ENCODE assay signal across 28 cellular contexts in the genomic region with DNA sequence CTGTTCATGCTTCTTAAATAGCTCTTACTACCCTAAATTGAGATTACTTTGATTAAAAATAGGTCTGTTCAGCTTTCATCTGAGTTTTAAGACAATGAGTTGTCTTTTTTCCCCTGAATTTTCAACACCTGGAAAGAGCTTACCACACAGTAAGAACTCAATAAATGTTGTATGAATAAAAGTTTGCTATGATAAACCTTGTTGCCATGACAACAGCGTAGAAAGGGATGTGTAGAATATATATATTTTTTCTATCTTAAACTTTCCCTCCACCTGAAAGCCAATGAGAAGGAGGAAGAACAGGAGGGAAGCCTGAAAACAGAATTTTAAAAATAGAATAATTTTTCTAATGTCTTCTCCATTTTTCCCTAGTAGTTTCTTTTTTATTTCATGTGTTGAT. TPM values are rescaled to one million over a fixed set of nuclear protein-coding genes. Genes with fewer than 3 reads are reported as not detected.
DNase-seq lines count a peak whose midpoint lies in the region; ATAC-seq, FAIRE-seq and TF ChIP-seq lines count a peak whose summit lies in the region.
"Had no signal": no experiment of that assay in that cellular context is flagged by ENCODE, and none has a peak within 500 bp of the region (broad histone marks: within the 10 kb centered on the region; RNA-seq: fewer than 3 reads in every experiment).

No MANE protein-coding gene starts in this region.

- peak overlapping the region; percentile 8; the same call in 1 of the 2 replicates for H3K4me3 ChIP-seq in PC-9
- H3K4me3 ChIP-seq in keratinocyte (ENCODE audit: control insufficient read depth in 2 of 3, extremely low read depth in 1 of 3, insufficient read depth in 2 of 3, low read depth in 1 of 3, low read length in 3 of 3) = peak overlapping the region; percentile 28 to 92 (median 64)
- H3K4me3 ChIP-seq in suprapubic skin = no peak overlapping the region
- H3K4me3 ChIP-seq: BLaER1, stomach, tibial artery had no signal

- H3K9ac ChIP-seq in keratinocyte (ENCODE audit: control insufficient read depth, extremely low read depth, insufficient read depth, low read length) = peak overlapping the region; percentile 93
- H3K9ac ChIP-seq: BLaER1 had no signal

- TF ChIP-seq CTCF in PC-9 (conservative IDR thresholded peaks at IDR 0.05) = no peak
- TF ChIP-seq CTCF in keratinocyte (optimal IDR thresholded peaks at IDR 0.05 in 1 of 3, IDR thresholded peaks at IDR 0.05 in 1 of 3, conservative IDR thresholded peaks at IDR 0.05 in 1 of 3; ENCODE audit: extremely low read depth in 1 of 3, insufficient read depth in 2 of 3, low read length in 3 of 3) = no peak
- TF ChIP-seq CTCF in suprapubic skin (IDR thresholded peaks at IDR 0.05) = no peak
- TF ChIP-seq CTCF in GM13977 (IDR thresholded peaks at IDR 0.05; ENCODE audit: extremely low read depth, insufficient read depth, missing control alignments) = no peak
- TF ChIP-seq CTCF in WTC11 (IDR thresholded peaks at IDR 0.05) = no peak

- no peaks in the 10 kb centered on the region for H3K9me1 ChIP-seq in keratinocyte (ENCODE audit: control insufficient read depth, extremely low read depth, insufficient read depth, low read length)

- 61% methylated on average over 1 of the region's 1 CpG for WGBS in suprapubic skin

- H3K36me3 Mint-ChIP-seq in WTC11 = no peaks in the 10 kb centered on the region

- peaks cover 92% of the 10 kb centered on the region for H3K4me1 ChIP-seq in PC-9 (replicated peaks; ENCODE audit: insufficient read depth)
- peaks cover 62% of the 10 kb centered on the region for H3K4me1 ChIP-seq in keratinocyte (ENCODE audit: control insufficient read depth, extremely low read depth, insufficient read depth, low read length)
- H3K4me1 ChIP-seq in suprapubic skin = peaks cover 51% of the 10 kb centered on the region
- H3K4me1 ChIP-seq: BLaER1 had no signal

- H3K36me3 ChIP-seq in PC-9 (ENCODE audit: low read depth) (peaks cover 25% of the 10 kb centered on the region), keratinocyte (ENCODE audit: control insufficient read depth in 2 of 2, extremely low read depth in 1 of 2, insufficient read depth in 2 of 2, low read length in 2 of 2) (peaks cover 0 to 4% of the 10 kb centered on the region in 2 experiments), suprapubic skin (no peaks in the 10 kb centered on the region)
- H3K36me3 ChIP-seq: BLaER1, stomach, tibial artery had no signal

- H2AFZ ChIP-seq in PC-9 (no peak overlapping the region), keratinocyte (ENCODE audit: control insufficient read depth, low read length) (no peak overlapping the region)

- no peak for FAIRE-seq in keratinocyte (lab: Jason Lieb, UNC)
- FAIRE-seq: G401.6 had no signal

- no peak for TF ChIP-seq POLR2A in suprapubic skin (IDR thresholded peaks at IDR 0.05)

- H3F3A ChIP-seq in PC-9 (ENCODE audit: insufficient read depth, low read depth) = peaks cover 62% of the 10 kb centered on the region

- H3K27me3 ChIP-seq in PC-9 (ENCODE audit: insufficient read depth, low read depth) = no peaks in the 10 kb centered on the region
- H3K27me3 ChIP-seq in keratinocyte (ENCODE audit: control insufficient read depth, extremely low read depth, insufficient read depth, low read length) = no peaks in the 10 kb centered on the region
- no peaks in the 10 kb centered on the region for H3K27me3 ChIP-seq in suprapubic skin
- H3K27me3 ChIP-seq: BLaER1, stomach, tibial artery had no signal

- H3K9me3 ChIP-seq in PC-9 (ENCODE audit: insufficient read depth, low read depth) (no peaks in the 10 kb centered on the region), keratinocyte (ENCODE audit: control insufficient read depth, low read depth, low read length) (no peaks in the 10 kb centered on the region), suprapubic skin (no peaks in the 10 kb centered on the region)
- H3K9me3 ChIP-seq: BLaER1, stomach, tibial artery had no signal

- no TSS peak for BruUV-seq in PC-9 (replicated peaks; lab: Mats Ljungman, UMichigan)

- no peak overlapping the region for H3K4me3 Mint-ChIP-seq in WTC11
- H3K4me3 Mint-ChIP-seq: activated CD4-positive, alpha-beta memory T cell treated with anti-CD3 and anti-CD28 coated beads, Interleukin-2, amount 10 ng/mL, durations not matched to agents 7 days and 5 days; central memory CD8-positive, alpha-beta T cell had no signal

- H3K79me2 ChIP-seq in PC-9 (ENCODE audit: low read depth) = peaks cover 60% of the 10 kb centered on the region
- H3K79me2 ChIP-seq in keratinocyte (ENCODE audit: control insufficient read depth, insufficient read depth, low read length) = peaks cover 57% of the 10 kb centered on the region

- H3K27ac Mint-ChIP-seq in WTC11 = no peak overlapping the region
- H3K27ac Mint-ChIP-seq: activated CD4-positive, alpha-beta memory T cell treated with anti-CD3 and anti-CD28 coated beads, Interleukin-2, amount 10 ng/mL, durations not matched to agents 7 days and 5 days had no signal

- ATAC-seq in WTC11 = no peak
- ATAC-seq: right cardiac atrium had no signal

- H3K27me3 Mint-ChIP-seq in WTC11 (ENCODE audit: low read depth) = no peaks in the 10 kb centered on the region
- H3K27me3 Mint-ChIP-seq: central memory CD8-positive, alpha-beta T cell had no signal

- H3K4me2 ChIP-seq in PC-9 = peak overlapping the region; percentile 86
- peak overlapping the region; percentile 94 for H3K4me2 ChIP-seq in keratinocyte (ENCODE audit: control insufficient read depth, extremely low read depth, insufficient read depth, low read depth, low read length)
- H3K4me2 ChIP-seq: BLaER1 had no signal

- H3K27ac ChIP-seq in PC-9 (0 out of 2 replicates have a peak overlapping the region, but pooled peaks have one; percentile 87), keratinocyte (ENCODE audit: control insufficient read depth, insufficient read depth, low read length) (peak overlapping the region; percentile 96), suprapubic skin (peak overlapping the region; percentile 58)
- H3K27ac ChIP-seq: BLaER1, tibial artery had no signal

- H3K9me2 ChIP-seq in PC-9 (ENCODE audit: insufficient read depth) = no peaks in the 10 kb centered on the region

- dilution Hi-C loops in keratinocyte (cut with MboI; ENCODE audit: extremely low pct_ligation_motif_present, low sequenced_read_pairs) = no loop called here

- H3K9me3 Mint-ChIP-seq in WTC11 = no peaks in the 10 kb centered on the region
- H3K9me3 Mint-ChIP-seq: activated CD4-positive, alpha-beta memory T cell treated with anti-CD3 and anti-CD28 coated beads, Interleukin-2, amount 10 ng/mL, durations not matched to agents 7 days and 5 days; central memory CD8-positive, alpha-beta T cell had no signal

- H3K4me1 Mint-ChIP-seq in WTC11 = peaks cover 10% of the 10 kb centered on the region
- H3K4me1 Mint-ChIP-seq: central memory CD8-positive, alpha-beta T cell had no signal

- H4K20me1 ChIP-seq in PC-9 (ENCODE audit: insufficient read depth) (no peaks in the 10 kb centered on the region), keratinocyte (ENCODE audit: control insufficient read depth, extremely low read depth, insufficient read depth, low read length) (no peaks in the 10 kb centered on the region)
- H4K20me1 ChIP-seq: BLaER1 had no signal

- CTCF ChIA-PET in PC-9 (lab: Charles Lee) (no interaction called here), WTC11 (lab: Charles Lee) (interaction anchor here (1.0 kb wide), 1 partner anchor 15 kb away, joined by 4 read pairs; the partner anchor contains the start of gene BCO2)

- in situ Hi-C loops in GM13977 (cut with MboI; ENCODE audit: low pct_unique_long_range_greater_than_20kb, low sequenced_read_pairs, unreplicated experiment) = no loop called here

- intact Hi-C loops in PC-9 (cut with micrococcal nuclease; ENCODE audit: unreplicated experiment) = loop anchor here (5.0 to 10.0 kb wide), 2 partner anchors 286 to 1803 kb away; partner anchors contain the start of genes ALG9, CFAP68 and FDXACB1
- intact Hi-C loops in cardiac septum (cut with DNase I) = no loop called here

- no peak for TF ChIP-seq EP300 in suprapubic skin (IDR thresholded peaks at IDR 0.05)

- peak; percentile 64 for DNase-seq in GF-D8 (lab: John Stamatoyannopoulos, UW)
- no peak for DNase-seq in PC-9
- DNase-seq in keratinocyte (ENCODE audit: low read depth, low spot score) = no peak
- DNase-seq in suprapubic skin (ENCODE audit: low spot score in 2 of 2) = no peak
- no peak for DNase-seq in GM13977 (ENCODE audit: low spot score)
- DNase-seq in RKO (ENCODE audit: low spot score) = no peak
- DNase-seq in cardiac septum (ENCODE audit: low spot score) = no peak
- no peak for DNase-seq in WTC11 (ENCODE audit: low spot score)
- DNase-seq: activated CD4-positive, alpha-beta memory T cell treated with anti-CD3 and anti-CD28 coated beads, Interleukin-2, amount 10 ng/mL, durations not matched to agents 7 days and 5 days; activated CD4-positive, CD25-positive, alpha-beta regulatory T cell treated with anti-CD3 and anti-CD28 coated beads, Interleukin-2, amount 50 U/mL, for 72 hours; activated CD8-positive, alpha-beta memory T cell treated with anti-CD3 and anti-CD28 coated beads, Interleukin-2, amount 50 U/mL, for 4 hours; activated naive CD4-positive, alpha-beta T cell; mesendoderm; NCI-H1436 treated with DMSO at 0.1 percent for 48 hours; NCI-H345; NCI-H69; posterior cingulate gyrus; right cardiac atrium; SHP77 treated with DMSO at 0.1 percent for 48 hours; stimulated activated CD4-positive, alpha-beta T cell treated with anti-CD3 and anti-CD28 coated beads, Interleukin-12 subunit alpha, Interleukin-12 subunit beta, amount 100 ng/mL, for 4 hours; stimulated activated CD4-positive, alpha-beta T cell treated with anti-CD3 and anti-CD28 coated beads, Interleukin-2, amount 100 ng/mL, for 48 hours; stomach; T-helper 2 cell; tibial artery had no signal

- POLR2A ChIA-PET in PC-9 (lab: Charles Lee; ENCODE audit: unreplicated experiment) = no interaction called here
- POLR2A ChIA-PET in WTC11 (lab: Charles Lee) = interaction anchor here (0.7 kb wide), 2 partner anchors 29 to 38 kb away, joined by 4 to 7 read pairs; no protein-coding TSS in a partner anchor

RNA-seq across cellular contexts. Expression of gene IL18, which starts 3.4 kb away (rescaled TPM):
- total RNA-seq in PC-9 (2021) (42.8 and 59.1 TPM in 2 replicates), suprapubic skin (100 to 1,000 TPM; 161 to 329 (median 184) TPM), cardiac septum (0.70 TPM), WTC11 (2021) (0.74 to 0.82 TPM (median 0.82 TPM) in 3 replicates)
- polyA plus RNA-seq in keratinocyte = 117 to 205 TPM (median 161 TPM) in 3 replicates
- 793 TPM for polyA plus RNA-seq in keratinocyte (2011; ENCODE audit: low read depth)
- polyA plus RNA-seq in keratinocyte (2011; cell fraction: cytosol; rRNA removed) = 162 and 291 TPM in 2 replicates
- 146 and 197 TPM in 2 replicates for polyA plus RNA-seq in keratinocyte (2011; cell fraction: nucleus; rRNA removed)
- 120 and 252 TPM in 2 replicates for polyA plus RNA-seq in keratinocyte (2012; ENCODE audit: low replicate concordance)
- polyA minus RNA-seq in keratinocyte = 22.3 to 75.6 TPM (median 54.2 TPM) in 3 replicates
- polyA minus RNA-seq in keratinocyte (2011; cell fraction: cytosol; rRNA and poly(A)+ RNA removed) = 69.1 TPM
- 35.8 and 62.9 TPM in 2 replicates for polyA minus RNA-seq in keratinocyte (2011; cell fraction: nucleus; rRNA and poly(A)+ RNA removed)
- total RNA-seq: activated CD4-positive, alpha-beta memory T cell treated with anti-CD3 and anti-CD28 coated beads, Interleukin-2, amount 10 ng/mL, durations not matched to agents 7 days and 5 days; myocyte had no signal

RNA-seq across cellular contexts. Expression of gene TEX12, which starts 6.7 kb away (rescaled TPM):
- total RNA-seq in PC-9 (2021) = not detected in 2 replicates
- not detected in 3 replicates for polyA plus RNA-seq in keratinocyte
- polyA plus RNA-seq in keratinocyte (2011; ENCODE audit: low read depth) = 0.47 TPM
- polyA plus RNA-seq in keratinocyte (2011; cell fraction: cytosol; rRNA removed) = not detected in 2 replicates
- polyA plus RNA-seq in keratinocyte (2011; cell fraction: nucleus; rRNA removed) = not detected in 2 replicates
- polyA plus RNA-seq in keratinocyte (2012; ENCODE audit: low replicate concordance) = 1.4 TPM in 1 of 2 replicates, not detected in the other
- polyA minus RNA-seq in keratinocyte = not detected in 3 replicates
- polyA minus RNA-seq in keratinocyte (2011; cell fraction: cytosol; rRNA and poly(A)+ RNA removed) = not detected
- not detected in 2 replicates for polyA minus RNA-seq in keratinocyte (2011; cell fraction: nucleus; rRNA and poly(A)+ RNA removed)
- 1 to 10 TPM in 2 of 4 donors, not detected in 2; 1.1 to 1.2 TPM for total RNA-seq in suprapubic skin
- total RNA-seq in cardiac septum = 0.32 TPM
- total RNA-seq in WTC11 (2021) = not detected in 3 replicates
- total RNA-seq: myocyte had no signal

RNA-seq across cellular contexts. Expression of gene BCO2, which starts 14.9 kb away (rescaled TPM):
- total RNA-seq in PC-9 (2021) (3.0 and 3.3 TPM in 2 replicates), suprapubic skin (10 to 100 TPM in 1 of 4 donors, 1 to 10 TPM in 3; 1.2 to 28.2 (median 2.7) TPM), cardiac septum (67.8 TPM), WTC11 (2021) (0.48 to 1.3 TPM (median 1.0 TPM) in 3 replicates)
- polyA plus RNA-seq in keratinocyte = 0.37 to 0.51 TPM (median 0.40 TPM) in 3 replicates
- polyA plus RNA-seq in keratinocyte (2011; ENCODE audit: low read depth) = 43.7 TPM
- 0.22 TPM in 1 of 2 replicates, not detected in the other for polyA plus RNA-seq in keratinocyte (2011; cell fraction: cytosol; rRNA removed)
- polyA plus RNA-seq in keratinocyte (2011; cell fraction: nucleus; rRNA removed) = 1.1 and 1.6 TPM in 2 replicates
- polyA plus RNA-seq in keratinocyte (2012; ENCODE audit: low replicate concordance) = 0.45 and 22.2 TPM in 2 replicates
- polyA minus RNA-seq in keratinocyte = 0.10 to 0.42 TPM in 2 of 3 replicates, not detected in the other
- not detected for polyA minus RNA-seq in keratinocyte (2011; cell fraction: cytosol; rRNA and poly(A)+ RNA removed)
- 0.95 and 1.1 TPM in 2 replicates for polyA minus RNA-seq in keratinocyte (2011; cell fraction: nucleus; rRNA and poly(A)+ RNA removed)

Comparison
In these comparisons a context has a peak if more than half of its experiments do, and no peak if none do; other contexts are left out.
1. RNA of gene IL18, which starts 3.4 kb away (total RNA-seq): 161 to 329 TPM in suprapubic skin and 42.8 to 59.1 TPM in PC-9; 0.74 to 0.82 TPM in WTC11 and 0.70 TPM in cardiac septum (single experiment); every median in the first group is over 10 times any median in the second.
2. Peak in every context shown above with its lines, with median percentiles within 50 percentile points of each other: H3K27ac ChIP-seq.